Comparison of ENCODE assay signal across 1 cellular context in the genomic region with DNA sequence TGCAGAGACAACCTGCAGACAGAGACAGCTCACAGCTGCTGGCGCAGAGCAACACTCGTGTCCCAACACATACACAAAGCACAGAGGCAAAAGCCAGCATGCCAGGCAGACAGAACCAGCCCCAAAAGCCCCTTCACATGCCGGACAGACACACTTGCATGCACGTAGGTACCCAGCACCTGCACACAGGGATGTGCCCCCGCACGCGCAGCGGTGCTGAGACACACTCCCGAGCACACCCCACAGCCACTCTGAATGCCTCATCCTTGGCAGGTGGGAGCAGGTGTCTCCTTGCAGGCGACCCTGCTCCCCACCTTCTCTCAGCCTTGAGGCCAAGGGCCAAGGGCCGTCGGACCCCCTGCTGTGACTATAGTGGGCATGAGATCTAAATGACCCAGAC.
TF ChIP-seq lines count a peak whose summit lies in the region.

No MANE protein-coding gene starts in this region.

TF ChIP-seq in H1, 55 proteins besides CTCF, POLR2A, EP300 and RAD21 (continued from another document):
- TF ChIP-seq HDAC6 (IDR thresholded peaks at IDR 0.05; ENCODE audit: low read depth, low read length) (no peak), SIX5 (IDR thresholded peaks at IDR 0.05; ENCODE audit: low read depth, low read length) (no peak), SRF (IDR thresholded peaks at IDR 0.05; ENCODE audit: low read depth, low read length) (no peak)
